8 cellular contexts compared by ENCODE assay signal in the genomic region with DNA sequence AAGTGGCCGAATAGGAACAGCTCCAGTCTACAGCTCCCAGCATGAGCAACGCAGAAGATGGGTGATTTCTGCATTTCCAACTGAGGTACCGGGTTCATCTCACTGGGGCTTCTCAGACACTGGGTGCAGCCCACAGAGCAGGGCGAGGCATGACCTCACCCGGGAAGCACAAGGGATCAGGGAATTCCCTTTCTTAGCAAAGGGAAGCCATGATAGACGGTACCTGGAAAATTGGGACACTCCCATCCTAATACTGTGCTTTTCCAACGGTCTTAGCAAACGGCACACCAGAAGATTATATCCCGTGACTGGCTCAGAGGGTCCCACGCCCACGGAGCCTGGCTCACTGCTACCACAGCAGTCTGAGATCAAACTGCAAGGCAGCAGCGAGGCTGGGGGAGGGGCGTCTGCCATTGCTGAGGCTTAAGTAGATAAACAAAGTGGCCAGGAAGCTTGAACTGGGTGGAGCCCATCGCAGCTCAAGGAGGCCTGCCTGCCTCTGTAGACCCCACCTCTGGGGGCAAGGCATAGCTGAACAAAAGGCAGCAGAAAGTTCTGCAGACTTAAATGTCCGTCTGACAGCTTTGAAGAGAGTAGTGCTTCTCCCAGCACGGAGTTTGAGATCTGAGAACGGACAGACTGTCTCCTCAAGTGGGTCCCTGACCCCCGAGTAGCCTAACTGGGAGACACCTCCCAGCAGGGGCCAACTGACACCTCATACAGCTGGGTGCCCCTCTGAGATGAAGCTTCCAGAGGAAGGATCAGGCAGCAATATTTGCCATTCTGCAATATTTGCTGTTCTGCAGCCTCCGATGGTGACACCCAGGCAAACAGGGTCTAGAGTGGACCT. TPM values are rescaled to one million over a fixed set of nuclear protein-coding genes. Genes with fewer than 3 reads are reported as not detected.
A peak's percentile ranks its signal among the peaks of the same experiment; 100 is the strongest.
DNase-seq lines count a peak whose midpoint lies in the region; ATAC-seq, FAIRE-seq and TF ChIP-seq lines count a peak whose summit lies in the region.
"Not testable (repeated sequence)": the region's sequence is repeated elsewhere in the genome, so short reads cannot be mapped to it uniquely, and the experiment has no call there.

No MANE protein-coding gene starts in this region.

- H4K20me1 ChIP-seq in endothelial cell of umbilical vein (replicated peaks; ENCODE audit: control insufficient read depth, extremely low read depth, insufficient read depth, low read length), result not testable (repeated sequence)

- H3K9me3 ChIP-seq in Peyer's patch; endothelial cell of umbilical vein (replicated peaks; ENCODE audit: control insufficient read depth, insufficient read depth, low read length); kidney (ENCODE audit: control insufficient read depth in 1 of 2, low read length in 2 of 2); parathyroid adenoma (ENCODE audit: control insufficient read depth, low read length); upper lobe of left lung: not testable (repeated sequence)

- intact Hi-C loops in endothelial cell of umbilical vein (cut with micrococcal nuclease); kidney (cut with DNase I): not testable (repeated sequence)

- H2AFZ ChIP-seq in endothelial cell of umbilical vein (ENCODE audit: low read depth, low read length), result peak overlapping the region; percentile 68
- H2AFZ ChIP-seq in parathyroid adenoma, result not testable (repeated sequence)

- H3K79me2 ChIP-seq in endothelial cell of umbilical vein (ENCODE audit: control insufficient read depth, insufficient read depth, low read length) (peaks cover 37% of the 10 kb centered on the region), parathyroid adenoma (peaks cover 31% of the 10 kb centered on the region)

- not testable (repeated sequence) for FAIRE-seq in endothelial cell of umbilical vein (lab: Jason Lieb, UNC); kidney (lab: Jason Lieb, UNC)

- DNase-seq in DMS53 treated with DMSO at 0.1 percent for 48 hours (lab: John Stamatoyannopoulos, UW; ENCODE audit: unreplicated experiment) (peak; percentile 32), NCI-H146 (lab: John Stamatoyannopoulos, UW) (peak; percentile 61), Peyer's patch (peak in 2 of 3 donors; percentile 43 to 50), kidney (peak; percentile 70), upper lobe of left lung (peak in 1 of 2 donors; percentile 22)
- peak; percentile 15 for DNase-seq in activated CD8-positive, alpha-beta memory T cell treated with anti-CD3 and anti-CD28 coated beads, Interleukin-2, amount 50 U/mL, for 4 hours
- DNase-seq in endothelial cell of umbilical vein (ENCODE audit: low read depth, low spot score), result not testable (repeated sequence)

- ATAC-seq in upper lobe of left lung (ENCODE audit: low FRiP score in 2 of 2), result not testable (repeated sequence)

- TF ChIP-seq EP300 in upper lobe of left lung (IDR thresholded peaks at IDR 0.05), result not testable (repeated sequence)

- BruUV-seq in endothelial cell of umbilical vein (replicated peaks; lab: Mats Ljungman, UMichigan), result not testable (repeated sequence)

- H3K4me2 ChIP-seq in endothelial cell of umbilical vein (ENCODE audit: insufficient read depth, low read length); parathyroid adenoma (ENCODE audit: low read length): not testable (repeated sequence)

- TF ChIP-seq CTCF in Peyer's patch (IDR thresholded peaks at IDR 0.05); endothelial cell of umbilical vein (IDR thresholded peaks at IDR 0.05; ENCODE audit: extremely low read depth in 1 of 2, insufficient read depth in 1 of 2, low read depth in 1 of 2, low read length in 2 of 2); kidney (IDR thresholded peaks at IDR 0.05; ENCODE audit: borderline replicate concordance, extremely low read depth, insufficient read depth); parathyroid adenoma (IDR thresholded peaks at IDR 0.05); upper lobe of left lung (IDR thresholded peaks at IDR 0.05): not testable (repeated sequence)

- H3K4me3 ChIP-seq in Peyer's patch (peak overlapping the region in 2 of 4 donors; percentile 17 to 68), parathyroid adenoma (ENCODE audit: low read depth, low read length) (peak overlapping the region; percentile 97), upper lobe of left lung (peak overlapping the region in 3 of 4 donors; percentile 14 to 24 (median 15))
- not testable (repeated sequence) for H3K4me3 ChIP-seq in endothelial cell of umbilical vein (replicated peaks in 1 of 3; ENCODE audit: insufficient read depth in 1 of 3, low read depth in 1 of 3, low read length in 3 of 3); kidney (ENCODE audit: low read length in 2 of 2)

- H3K27me3 ChIP-seq in Peyer's patch; endothelial cell of umbilical vein (ENCODE audit: control insufficient read depth in 2 of 2, insufficient read depth in 2 of 2, low read length in 2 of 2); parathyroid adenoma (ENCODE audit: control insufficient read depth, insufficient read depth, low read length); upper lobe of left lung: not testable (repeated sequence)

- not testable (repeated sequence) for H3K9me1 ChIP-seq in endothelial cell of umbilical vein (replicated peaks; ENCODE audit: control insufficient read depth, extremely low read depth, insufficient read depth, low read length)

- H3K9ac ChIP-seq in endothelial cell of umbilical vein (replicated peaks; ENCODE audit: extremely low read depth, insufficient read depth, low read length); kidney (ENCODE audit: low read length in 2 of 2); parathyroid adenoma: not testable (repeated sequence)

- CTCF ChIA-PET in endothelial cell of umbilical vein (lab: Charles Lee), result not testable (repeated sequence)

- POLR2A ChIA-PET in endothelial cell of umbilical vein (lab: Charles Lee), result not testable (repeated sequence)

- H3K27ac ChIP-seq in Peyer's patch; endothelial cell of umbilical vein (ENCODE audit: insufficient read depth, low read depth, low read length); kidney (ENCODE audit: low read depth in 2 of 2, low read length in 2 of 2); parathyroid adenoma; upper lobe of left lung: not testable (repeated sequence)

- H3K4me1 ChIP-seq in Peyer's patch (peaks cover 0 to 29% (median 2%) of the 10 kb centered on the region in 4 donors), endothelial cell of umbilical vein (ENCODE audit: control insufficient read depth, extremely low read depth, insufficient read depth, low read length) (peaks cover 14% of the 10 kb centered on the region), parathyroid adenoma (peaks cover 10% of the 10 kb centered on the region), upper lobe of left lung (peaks cover 12 to 39% (median 26%) of the 10 kb centered on the region in 4 donors)
- not testable (repeated sequence) for H3K4me1 ChIP-seq in kidney (ENCODE audit: control insufficient read depth in 1 of 2, insufficient read depth in 1 of 2, low read depth in 1 of 2, low read length in 2 of 2)

- WGBS in upper lobe of left lung, 2 donors, result 75 to 77% methylated on average over 14 to 19 of the region's 19 CpGs

- not testable (repeated sequence) for H3K36me3 ChIP-seq in Peyer's patch; endothelial cell of umbilical vein (ENCODE audit: control insufficient read depth in 2 of 2, extremely low read depth in 1 of 2, insufficient read depth in 2 of 2, low read length in 2 of 2); kidney (ENCODE audit: control insufficient read depth in 1 of 2, insufficient read depth in 2 of 2, low read length in 2 of 2); parathyroid adenoma (ENCODE audit: control insufficient read depth, insufficient read depth, low read length); upper lobe of left lung

- dilution Hi-C loops in endothelial cell of umbilical vein (cut with MboI; ENCODE audit: extremely low pct_ligation_motif_present, low sequenced_read_pairs), result not testable (repeated sequence)

- TF ChIP-seq POLR2A in Peyer's patch (IDR thresholded peaks at IDR 0.05); endothelial cell of umbilical vein (IDR thresholded peaks at IDR 0.05; ENCODE audit: low read depth, low read length); upper lobe of left lung (IDR thresholded peaks at IDR 0.05): not testable (repeated sequence)

RNA-seq across cellular contexts. Expression of gene C1D, which starts 1.2 kb away (rescaled TPM):
- total RNA-seq in Peyer's patch (10 to 100 TPM in 2 of 4 donors, 1 to 10 TPM in 2; 7.1 to 35.3 (median 10.6) TPM), endothelial cell of umbilical vein (11.1 and 11.4 TPM in 2 replicates), kidney (23.0 TPM), upper lobe of left lung (10 to 100 TPM in 4 of 6 donors, 1 to 10 TPM in 2; 3.3 to 59.5 (median 22.0) TPM)
- polyA plus RNA-seq in endothelial cell of umbilical vein (7.7 and 14.0 TPM in 2 replicates), kidney (ENCODE audit: insufficient read depth, low read depth, low replicate concordance) (34.2 TPM)
- polyA plus RNA-seq in endothelial cell of umbilical vein (2011; cell fraction: cytosol; rRNA removed), result 21.1 and 25.3 TPM in 2 replicates
- 7.8 and 16.0 TPM in 2 replicates for polyA plus RNA-seq in endothelial cell of umbilical vein (2011; cell fraction: nucleus; rRNA removed)
- 24.5 and 25.9 TPM in 2 replicates for polyA plus RNA-seq in endothelial cell of umbilical vein (2012)
- polyA minus RNA-seq in endothelial cell of umbilical vein, result 2.5 and 5.1 TPM in 2 replicates
- 4.2 TPM for polyA minus RNA-seq in endothelial cell of umbilical vein (2011; cell fraction: cytosol; rRNA and poly(A)+ RNA removed)
- polyA minus RNA-seq in endothelial cell of umbilical vein (2011; cell fraction: nucleus; rRNA and poly(A)+ RNA removed), result 4.3 and 6.1 TPM in 2 replicates
